17 cellular contexts compared by ENCODE assay signal in the genomic region with DNA sequence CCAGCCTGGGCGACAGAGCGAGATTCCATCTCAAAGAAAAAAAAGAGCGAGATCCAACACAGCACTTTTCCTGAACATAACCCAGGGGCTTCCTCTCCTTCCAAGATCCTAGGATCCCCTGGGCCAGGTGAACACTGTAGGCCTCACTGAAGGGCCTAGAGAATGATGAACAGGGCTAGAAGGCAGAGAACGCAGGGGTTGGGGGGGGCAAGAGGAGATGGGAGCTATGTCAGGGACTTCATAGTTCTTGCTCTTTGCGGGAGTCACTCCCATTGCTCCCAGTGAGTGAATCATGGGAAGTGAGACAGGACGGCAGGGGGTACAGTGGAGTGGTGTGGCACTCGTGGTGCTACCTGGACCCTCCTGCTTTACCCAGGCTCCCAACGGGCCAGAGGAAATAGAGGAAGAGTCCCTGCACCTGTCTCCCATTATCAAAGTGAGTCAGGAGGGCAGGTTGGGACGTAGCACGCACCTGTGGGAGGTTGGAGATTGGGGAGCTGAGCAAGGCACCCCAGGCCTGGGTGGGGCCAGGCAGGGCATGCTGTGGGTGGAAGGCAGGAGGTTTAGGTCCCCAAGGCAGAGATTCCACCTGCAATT. TPM values are rescaled to one million over a fixed set of nuclear protein-coding genes. Genes with fewer than 3 reads are reported as not detected.
A peak's percentile ranks its signal among the peaks of the same experiment; 100 is the strongest.
DNase-seq lines count a peak whose midpoint lies in the region; ATAC-seq, FAIRE-seq and TF ChIP-seq lines count a peak whose summit lies in the region.
"Had no signal": no experiment of that assay in that cellular context is flagged by ENCODE, and none has a peak within 500 bp of the region (broad histone marks: within the 10 kb centered on the region; RNA-seq: fewer than 3 reads in every experiment).

No MANE protein-coding gene starts in this region.

- TF ChIP-seq POLR2A in right lobe of liver (IDR thresholded peaks at IDR 0.05) = no peak

- no peaks in the 10 kb centered on the region for H3K79me2 ChIP-seq in astrocyte (ENCODE audit: insufficient read depth, low read length)

- H3K4me3 ChIP-seq in astrocyte (ENCODE audit: insufficient read depth, low read depth, low read length) (no peak overlapping the region), right lobe of liver (no peak overlapping the region)
- H3K4me3 ChIP-seq in CD4-positive, alpha-beta memory T cell (ENCODE audit: low read length in 2 of 2) = no peak overlapping the region

- no peak overlapping the region for H3K9ac ChIP-seq in astrocyte (ENCODE audit: low read length)
- H3K9ac ChIP-seq: KMS-11 had no signal

- H3K4me1 Mint-ChIP-seq in astrocyte (ENCODE audit: low read depth, unreplicated experiment) = peaks cover 36% of the 10 kb centered on the region
- peaks cover 42% of the 10 kb centered on the region for H3K4me1 Mint-ChIP-seq in type B pancreatic cell (ENCODE audit: unreplicated experiment)
- H3K4me1 Mint-ChIP-seq in CD4-positive, alpha-beta memory T cell = peaks cover 0 to 5% (median 5%) of the 10 kb centered on the region in 4 donors

- DNase-seq in NCI-H1417 (lab: John Stamatoyannopoulos, UW) (peak in 2 of 3 experiments; percentile 30 to 59), NCI-H1417 treated with DMSO at 0.1 percent for 48 hours (lab: John Stamatoyannopoulos, UW) (no peak), astrocyte (ENCODE audit: low read depth) (no peak), right lobe of liver (no peak), type B pancreatic cell (ENCODE audit: extremely low spot score, unreplicated experiment) (no peak), DMS79 (lab: John Stamatoyannopoulos, UW) (no peak), HUDEP-2 (lab: John Stamatoyannopoulos, UW; ENCODE audit: unreplicated experiment in 76 of 76) (no peak)
- no peak for DNase-seq in CD4-positive, alpha-beta memory T cell
- DNase-seq: activated effector memory CD4-positive, alpha-beta T cell treated with Interleukin-2 at 50 U/mL for 16 hours; effector memory CD8-positive, alpha-beta T cell; kidney glomerular epithelial cell; naive thymus-derived CD4-positive, alpha-beta T cell; NCI-H2029 treated with DMSO at 0.1 percent for 48 hours had no signal

- FAIRE-seq in astrocyte (lab: Jason Lieb, UNC) = no peak
- FAIRE-seq: RCC 7860 had no signal

- H3K4me3 Mint-ChIP-seq in astrocyte (ENCODE audit: unreplicated experiment) (peak overlapping the region; percentile 42), type B pancreatic cell (peak overlapping the region; percentile 82)
- no peak overlapping the region for H3K4me3 Mint-ChIP-seq in CD4-positive, alpha-beta memory T cell
- H3K4me3 Mint-ChIP-seq: effector memory CD8-positive, alpha-beta T cell had no signal

- H4K20me1 ChIP-seq in astrocyte (ENCODE audit: insufficient read depth, low read length) = no peaks in the 10 kb centered on the region

- H3K9me3 ChIP-seq in astrocyte (ENCODE audit: insufficient read depth, low read depth, low read length) (no peaks in the 10 kb centered on the region), right lobe of liver (no peaks in the 10 kb centered on the region)
- H3K9me3 ChIP-seq in CD4-positive, alpha-beta memory T cell (ENCODE audit: control insufficient read depth in 1 of 2, low read length in 2 of 2) = no peaks in the 10 kb centered on the region

- no peak overlapping the region for H3K4me2 ChIP-seq in astrocyte (ENCODE audit: low read length)
- H3K4me2 ChIP-seq: KMS-11 had no signal

- H3K36me3 ChIP-seq in astrocyte (ENCODE audit: insufficient read depth, low read length) = no peaks in the 10 kb centered on the region
- H3K36me3 ChIP-seq in right lobe of liver = peaks cover 0 to 7% (median 7%) of the 10 kb centered on the region in 4 donors
- no peaks in the 10 kb centered on the region for H3K36me3 ChIP-seq in CD4-positive, alpha-beta memory T cell (ENCODE audit: insufficient read depth, low read length)

- 95% methylated on average over 4 of the region's 10 CpGs for WGBS in right lobe of liver (ENCODE audit: insufficient coverage, low coverage, low lambda C conversion rate, missing lambda C conversion rate)

- H3K27me3 ChIP-seq in astrocyte (ENCODE audit: insufficient read depth, low read length) (no peaks in the 10 kb centered on the region), right lobe of liver (no peaks in the 10 kb centered on the region)
- H3K27me3 ChIP-seq in CD4-positive, alpha-beta memory T cell (ENCODE audit: insufficient read depth, low read length) = no peaks in the 10 kb centered on the region

- CTCF ChIA-PET in CD4-positive, alpha-beta memory T cell (lab: Charles Lee; ENCODE audit: partially characterized antibody) = no interaction called here

- H3K9me3 Mint-ChIP-seq in astrocyte (ENCODE audit: unreplicated experiment) (peaks cover 3% of the 10 kb centered on the region), type B pancreatic cell (no peaks in the 10 kb centered on the region)
- H3K9me3 Mint-ChIP-seq in CD4-positive, alpha-beta memory T cell = no peaks in the 10 kb centered on the region
- H3K9me3 Mint-ChIP-seq: effector memory CD8-positive, alpha-beta T cell; naive thymus-derived CD4-positive, alpha-beta T cell had no signal

- POLR2A ChIA-PET in CD4-positive, alpha-beta memory T cell (lab: Charles Lee; ENCODE audit: partially characterized antibody) = no interaction called here

- H3K27me3 Mint-ChIP-seq in astrocyte (ENCODE audit: low read depth, unreplicated experiment) (no peaks in the 10 kb centered on the region), type B pancreatic cell (peaks cover 3% of the 10 kb centered on the region)
- peaks cover 5 to 6% of the 10 kb centered on the region in 2 donors for H3K27me3 Mint-ChIP-seq in CD4-positive, alpha-beta memory T cell

- H2AFZ ChIP-seq in astrocyte (ENCODE audit: low read depth, low read length) = no peak overlapping the region

- peaks cover 13% of the 10 kb centered on the region for H3K36me3 Mint-ChIP-seq in astrocyte (ENCODE audit: low read depth, unreplicated experiment)
- peaks cover 7% of the 10 kb centered on the region for H3K36me3 Mint-ChIP-seq in type B pancreatic cell
- H3K36me3 Mint-ChIP-seq in CD4-positive, alpha-beta memory T cell = no peaks in the 10 kb centered on the region
- H3K36me3 Mint-ChIP-seq: naive thymus-derived CD4-positive, alpha-beta T cell had no signal

- H3K4me1 ChIP-seq in astrocyte (ENCODE audit: insufficient read depth, low read length) (peaks cover 32% of the 10 kb centered on the region), right lobe of liver (peaks cover 0 to 17% (median 6%) of the 10 kb centered on the region in 4 donors)
- H3K4me1 ChIP-seq in CD4-positive, alpha-beta memory T cell (ENCODE audit: insufficient read depth, low read length) = peaks cover 5% of the 10 kb centered on the region

- TF ChIP-seq CTCF in astrocyte (IDR thresholded peaks at IDR 0.05; ENCODE audit: insufficient read depth, low read depth, low read length) (no peak), right lobe of liver (IDR thresholded peaks at IDR 0.05) (no peak), type B pancreatic cell (conservative IDR thresholded peaks at IDR 0.05) (no peak)

- ATAC-seq in right lobe of liver = no peak
- ATAC-seq: effector memory CD8-positive, alpha-beta T cell; naive thymus-derived CD4-positive, alpha-beta T cell had no signal

- peak overlapping the region; percentile 0 for H3K27ac Mint-ChIP-seq in astrocyte (ENCODE audit: unreplicated experiment)
- peak overlapping the region; percentile 94 for H3K27ac Mint-ChIP-seq in type B pancreatic cell
- H3K27ac Mint-ChIP-seq in CD4-positive, alpha-beta memory T cell = peak overlapping the region in 2 of 7 donors; percentile 8 to 62
- H3K27ac Mint-ChIP-seq: effector memory CD8-positive, alpha-beta T cell had no signal

- H3K27ac ChIP-seq in astrocyte (ENCODE audit: low read depth, low read length) (no peak overlapping the region), right lobe of liver (peak overlapping the region in 2 of 3 donors; percentile 87 to 92)
- H3K27ac ChIP-seq in CD4-positive, alpha-beta memory T cell (ENCODE audit: low read depth, low read length) = no peak overlapping the region
- H3K27ac ChIP-seq: KMS-11 had no signal

- intact Hi-C loops in right lobe of liver (cut with DNase I) = no loop called here
- intact Hi-C loops in CD4-positive, alpha-beta memory T cell (cut with micrococcal nuclease) = no loop called here

RNA-seq across cellular contexts. Expression of gene KRT8, which starts 1.3 kb away (rescaled TPM):
- total RNA-seq in astrocyte (2,321 and 2,570 TPM in 2 replicates), right lobe of liver (1,000 to 10,000 TPM in 1 of 6 experiments, 100 to 1,000 TPM in 5; 149 to 1,003 (median 436) TPM), type B pancreatic cell (ENCODE audit: low replicate concordance) (768 and 2,227 TPM in 2 replicates)
- total RNA-seq in CD4-positive, alpha-beta memory T cell = under 1 TPM; 0.29 to 0.91 TPM
- 1 to 10 TPM in 1 of 2 donors, under 1 TPM in 1; 0.36 to 1.1 TPM for polyA plus RNA-seq in CD4-positive, alpha-beta memory T cell

RNA-seq across cellular contexts. Expression of gene KRT18, which starts 42.8 kb away (rescaled TPM):
- total RNA-seq in astrocyte (1,741 and 1,989 TPM in 2 replicates), right lobe of liver (1,000 to 10,000 TPM in 2 of 6 experiments, 100 to 1,000 TPM in 4; 148 to 1,377 (median 478) TPM), type B pancreatic cell (ENCODE audit: low replicate concordance) (480 and 1,293 TPM in 2 replicates)
- 1 to 10 TPM; 7.4 TPM for total RNA-seq in CD4-positive, alpha-beta memory T cell
- 1 to 10 TPM; 4.2 to 6.2 TPM for polyA plus RNA-seq in CD4-positive, alpha-beta memory T cell

RNA-seq across cellular contexts. Expression of gene KRT78, which starts 57.4 kb away (rescaled TPM):
- total RNA-seq in astrocyte = not detected in 2 replicates
- not detected for total RNA-seq in right lobe of liver
- 14.7 and 29.1 TPM in 2 replicates for total RNA-seq in type B pancreatic cell (ENCODE audit: low replicate concordance)
- total RNA-seq in CD4-positive, alpha-beta memory T cell = not detected
- not detected for polyA plus RNA-seq in CD4-positive, alpha-beta memory T cell
- total RNA-seq: A673; naive thymus-derived CD4-positive, alpha-beta T cell; T-helper 2 cell treated with Interferon-gamma antibody and Interleukin-4, amounts not matched to agents 100 ng/mL and 5 ng/mL, for 36 hours had no signal
- polyA plus RNA-seq: naive thymus-derived CD4-positive, alpha-beta T cell had no signal

Comparison
In these comparisons a context has a peak if more than half of its experiments do, and no peak if none do; other contexts are left out.
1. DNase-seq: peak in NCI-H1417 (2 of 3); none in NCI-H1417 treated with DMSO at 0.1 percent for 48 hours (single experiment), astrocyte (single experiment), right lobe of liver (0 of 3), type B pancreatic cell (single experiment), DMS79 (single experiment), CD4-positive, alpha-beta memory T cell (0 of 5) and HUDEP-2 (0 of 76).
2. H3K27ac ChIP-seq: peak in right lobe of liver (2 of 3); none in astrocyte (single experiment) and CD4-positive, alpha-beta memory T cell (single experiment).
3. H3K4me3 Mint-ChIP-seq: peak in astrocyte (single experiment) and type B pancreatic cell (single experiment); none in CD4-positive, alpha-beta memory T cell (0 of 8).
4. RNA of gene KRT8, which starts 1.3 kb away (total RNA-seq): 2,321 to 2,570 TPM in astrocyte, 768 to 2,227 TPM in type B pancreatic cell and 149 to 1,003 TPM in right lobe of liver; 0.29 to 0.91 TPM in CD4-positive, alpha-beta memory T cell; every median in the first group is over 10 times any median in the second.
5. RNA of gene KRT18, which starts 42.8 kb away (total RNA-seq): 1,741 to 1,989 TPM in astrocyte, 148 to 1,377 TPM in right lobe of liver and 480 to 1,293 TPM in type B pancreatic cell; 7.4 TPM in CD4-positive, alpha-beta memory T cell; every median in the first group is over 10 times any median in the second.
6. RNA of gene KRT78, which starts 57.4 kb away (total RNA-seq): 14.7 to 29.1 TPM in type B pancreatic cell; not detected in astrocyte, not detected in right lobe of liver and not detected in CD4-positive, alpha-beta memory T cell; every median in the first group is over 10 times any median in the second.